1 cellular context compared by ENCODE assay signal in genomic region chr16:11670171-11671131, GRCh38.
TF ChIP-seq lines count a peak whose summit lies in the region.

No MANE protein-coding gene starts in this region.

TF ChIP-seq in SK-N-SH, 30 proteins besides CTCF, POLR2A, EP300 and RAD21 (continued from another document):
- TF ChIP-seq USF2 (IDR thresholded peaks at IDR 0.05; ENCODE audit: borderline replicate concordance, low read depth, low read length), result no peak
